ENCODE assay signal across 11 cellular contexts in the genomic region with DNA sequence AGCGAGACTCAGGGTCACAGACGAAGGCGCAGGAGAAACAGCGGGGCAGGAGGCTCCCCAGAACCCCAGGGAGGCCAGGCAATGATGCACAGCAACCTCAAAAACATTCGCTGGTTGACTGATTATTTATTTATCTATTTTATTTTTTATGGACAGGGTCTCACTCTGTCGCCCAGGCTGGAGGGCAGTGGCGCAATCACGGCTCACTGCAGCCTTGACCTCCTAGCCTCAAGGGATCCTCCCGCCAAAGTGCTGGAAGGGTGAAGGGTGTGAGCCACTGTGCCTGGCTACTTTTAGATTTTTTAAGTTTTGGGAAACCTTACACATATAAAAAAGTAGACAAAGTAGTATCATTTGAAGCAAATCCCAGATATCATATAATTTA.
DNase-seq lines count a peak whose midpoint lies in the region; ATAC-seq and TF ChIP-seq lines count a peak whose summit lies in the region.
"Had no signal": no experiment of that assay in that cellular context is flagged by ENCODE, and none has a peak within 500 bp of the region (broad histone marks: within the 10 kb centered on the region; RNA-seq: fewer than 3 reads in every experiment).

No MANE protein-coding gene starts in this region.

- H2BK15ac ChIP-seq in mesenchymal stem cell (ENCODE audit: low read depth, poor library complexity, severe bottlenecking), result peak overlapping the region; percentile 8

- POLR2A ChIA-PET in activated CD4-positive, alpha-beta memory T cell treated with anti-CD3 and anti-CD28 coated beads, Interleukin-2, amount 10 ng/mL, durations not matched to agents 7 days and 5 days (lab: Charles Lee), result no interaction called here
- POLR2A ChIA-PET in activated CD4-positive, alpha-beta memory T cell treated with anti-CD3 and anti-CD28 coated beads for 36 hours (lab: Charles Lee), result no interaction called here

- no peak overlapping the region for H3K18ac ChIP-seq in mesenchymal stem cell (ENCODE audit: low read depth in 1 of 2, low read length in 2 of 2)

- H3K27me3 ChIP-seq in mesenchymal stem cell (ENCODE audit: control insufficient read depth in 1 of 2, insufficient read depth in 1 of 2, low read length in 2 of 2) (no peaks in the 10 kb centered on the region), testis (no peaks in the 10 kb centered on the region)

- H3K4me2 ChIP-seq in mesenchymal stem cell (ENCODE audit: low read length, poor library complexity, severe bottlenecking), result no peak overlapping the region

- H3K9me3 Mint-ChIP-seq in activated CD4-positive, alpha-beta memory T cell treated with anti-CD3 and anti-CD28 coated beads, Interleukin-2, amount 10 ng/mL, durations not matched to agents 7 days and 5 days, result no peaks in the 10 kb centered on the region
- no peaks in the 10 kb centered on the region for H3K9me3 Mint-ChIP-seq in activated CD4-positive, alpha-beta memory T cell treated with anti-CD3 and anti-CD28 coated beads for 36 hours

- H3K79me1 ChIP-seq in mesenchymal stem cell (replicated peaks; ENCODE audit: low read length, poor library complexity, severe bottlenecking), result peaks cover 45% of the 10 kb centered on the region

- 90% methylated on average over 5 of the region's 9 CpGs for WGBS in mesenchymal stem cell
- WGBS in testis, 2 donors, result 64 to 68% methylated on average over 9 of the region's 9 CpGs

- H2BK5ac ChIP-seq in mesenchymal stem cell (ENCODE audit: low read depth, low read length, poor library complexity, severe bottlenecking), result no peak overlapping the region

- no peak overlapping the region for H2AFZ ChIP-seq in mesenchymal stem cell (ENCODE audit: low read depth, low read length)

- H3K27ac ChIP-seq in cingulate gyrus (ENCODE audit: low read depth, low read length), result peak overlapping the region; percentile 96
- no peak overlapping the region for H3K27ac ChIP-seq in mesenchymal stem cell (ENCODE audit: low read length, poor library complexity, severe bottlenecking)
- peak overlapping the region; percentile 46 to 86 for H3K27ac ChIP-seq in testis

- peak overlapping the region; percentile 47 for H3K27ac Mint-ChIP-seq in activated CD4-positive, alpha-beta memory T cell treated with anti-CD3 and anti-CD28 coated beads, Interleukin-2, amount 10 ng/mL, durations not matched to agents 7 days and 5 days
- no peak overlapping the region for H3K27ac Mint-ChIP-seq in activated CD4-positive, alpha-beta memory T cell treated with anti-CD3 and anti-CD28 coated beads for 36 hours

- CTCF ChIA-PET in activated CD4-positive, alpha-beta memory T cell treated with anti-CD3 and anti-CD28 coated beads, Interleukin-2, amount 10 ng/mL, durations not matched to agents 7 days and 5 days (lab: Charles Lee), result no interaction called here
- CTCF ChIA-PET in activated CD4-positive, alpha-beta memory T cell treated with anti-CD3 and anti-CD28 coated beads for 36 hours (lab: Charles Lee), result no interaction called here

- H3K9me3 ChIP-seq in mesenchymal stem cell (ENCODE audit: control insufficient read depth, low read length), result no peaks in the 10 kb centered on the region
- H3K9me3 ChIP-seq in testis, result no peaks in the 10 kb centered on the region

- H3K27me3 Mint-ChIP-seq in activated CD4-positive, alpha-beta memory T cell treated with anti-CD3 and anti-CD28 coated beads, Interleukin-2, amount 10 ng/mL, durations not matched to agents 7 days and 5 days, result no peaks in the 10 kb centered on the region
- H3K27me3 Mint-ChIP-seq in activated CD4-positive, alpha-beta memory T cell treated with anti-CD3 and anti-CD28 coated beads for 36 hours, result no peaks in the 10 kb centered on the region

- no peak for TF ChIP-seq POLR2A in testis (IDR thresholded peaks at IDR 0.05)

- no peak overlapping the region for H2BK12ac ChIP-seq in mesenchymal stem cell (ENCODE audit: low read length in 2 of 2)

- peak overlapping the region; percentile 81 for H3K9ac ChIP-seq in mesenchymal stem cell (ENCODE audit: low read length)

- H3K36me3 ChIP-seq in mesenchymal stem cell (ENCODE audit: control insufficient read depth in 1 of 2, insufficient read depth in 2 of 2, low read depth in 1 of 2, low read length in 2 of 2) (peaks cover 43 to 71% of the 10 kb centered on the region in 2 experiments), testis (ENCODE audit: low read depth, missing control alignments) (no peaks in the 10 kb centered on the region)

- peak overlapping the region in 1 of 2 experiments; percentile 34 for H3K4me3 ChIP-seq in mesenchymal stem cell (ENCODE audit: insufficient read depth in 1 of 2, low read depth in 1 of 2, low read length in 2 of 2)
- H3K4me3 ChIP-seq in testis, result no peak overlapping the region

- no peak overlapping the region for H2AK5ac ChIP-seq in mesenchymal stem cell (ENCODE audit: low read length, severe bottlenecking)

- DNase-seq in activated CD4-positive, alpha-beta memory T cell treated with anti-CD3 and anti-CD28 coated beads, Interleukin-2, amount 10 ng/mL, durations not matched to agents 7 days and 5 days, result no peak
- no peak for DNase-seq in activated CD4-positive, alpha-beta memory T cell treated with anti-CD3 and anti-CD28 coated beads for 36 hours
- DNase-seq in mesenchymal stem cell, result no peak
- DNase-seq in testis, result no peak
- DNase-seq in T1000 (lab: John Stamatoyannopoulos, UW), result no peak
- DNase-seq in DMS53 treated with DMSO at 0.1 percent for 48 hours (lab: John Stamatoyannopoulos, UW; ENCODE audit: unreplicated experiment), result no peak
- DNase-seq: KBM-7, NCI-H187 treated with DMSO at 0.1 percent for 48 hours, T-helper 9 cell had no signal

- peaks cover 54% of the 10 kb centered on the region for H3K4me1 Mint-ChIP-seq in activated CD4-positive, alpha-beta memory T cell treated with anti-CD3 and anti-CD28 coated beads, Interleukin-2, amount 10 ng/mL, durations not matched to agents 7 days and 5 days
- H3K4me1 Mint-ChIP-seq in activated CD4-positive, alpha-beta memory T cell treated with anti-CD3 and anti-CD28 coated beads for 36 hours (ENCODE audit: low read depth), result peaks cover 42% of the 10 kb centered on the region

- H2BK120ac ChIP-seq in mesenchymal stem cell (ENCODE audit: low read depth, low read length), result no peak overlapping the region

- intact Hi-C loops in activated CD4-positive, alpha-beta memory T cell treated with anti-CD3 and anti-CD28 coated beads for 36 hours (cut with micrococcal nuclease), result no loop called here
- intact Hi-C loops in testis (cut with DNase I; ENCODE audit: low total_unique reads), result no loop called here

- peak overlapping the region; percentile 23 for H4K91ac ChIP-seq in mesenchymal stem cell (ENCODE audit: low read length)

- no peak overlapping the region for H4K8ac ChIP-seq in mesenchymal stem cell (ENCODE audit: low read length)

- H3K4me1 ChIP-seq in mesenchymal stem cell (ENCODE audit: control insufficient read depth, insufficient read depth, low read depth, low read length) (peaks cover 29% of the 10 kb centered on the region), testis (peaks cover 36% of the 10 kb centered on the region)

- no peak for TF ChIP-seq CTCF in testis (IDR thresholded peaks at IDR 0.05)

- no peak overlapping the region for H3K14ac ChIP-seq in mesenchymal stem cell (ENCODE audit: low read length in 2 of 2)

- no peak for ATAC-seq in GM19395 (IDR thresholded peaks at IDR 0.05; ENCODE audit: unreplicated experiment)

- no peak overlapping the region for H3K23ac ChIP-seq in mesenchymal stem cell (ENCODE audit: low read length in 2 of 2)

- no peak overlapping the region for H3K4ac ChIP-seq in mesenchymal stem cell (ENCODE audit: low read depth in 1 of 2, low read length in 2 of 2)

- peaks cover 51% of the 10 kb centered on the region for H3K36me3 Mint-ChIP-seq in activated CD4-positive, alpha-beta memory T cell treated with anti-CD3 and anti-CD28 coated beads, Interleukin-2, amount 10 ng/mL, durations not matched to agents 7 days and 5 days (ENCODE audit: low read depth)
- H3K36me3 Mint-ChIP-seq in activated CD4-positive, alpha-beta memory T cell treated with anti-CD3 and anti-CD28 coated beads for 36 hours, result peaks cover 28% of the 10 kb centered on the region

- no peak overlapping the region for H3K4me3 Mint-ChIP-seq in activated CD4-positive, alpha-beta memory T cell treated with anti-CD3 and anti-CD28 coated beads, Interleukin-2, amount 10 ng/mL, durations not matched to agents 7 days and 5 days
- no peak overlapping the region for H3K4me3 Mint-ChIP-seq in activated CD4-positive, alpha-beta memory T cell treated with anti-CD3 and anti-CD28 coated beads for 36 hours
